In the genomic region with DNA sequence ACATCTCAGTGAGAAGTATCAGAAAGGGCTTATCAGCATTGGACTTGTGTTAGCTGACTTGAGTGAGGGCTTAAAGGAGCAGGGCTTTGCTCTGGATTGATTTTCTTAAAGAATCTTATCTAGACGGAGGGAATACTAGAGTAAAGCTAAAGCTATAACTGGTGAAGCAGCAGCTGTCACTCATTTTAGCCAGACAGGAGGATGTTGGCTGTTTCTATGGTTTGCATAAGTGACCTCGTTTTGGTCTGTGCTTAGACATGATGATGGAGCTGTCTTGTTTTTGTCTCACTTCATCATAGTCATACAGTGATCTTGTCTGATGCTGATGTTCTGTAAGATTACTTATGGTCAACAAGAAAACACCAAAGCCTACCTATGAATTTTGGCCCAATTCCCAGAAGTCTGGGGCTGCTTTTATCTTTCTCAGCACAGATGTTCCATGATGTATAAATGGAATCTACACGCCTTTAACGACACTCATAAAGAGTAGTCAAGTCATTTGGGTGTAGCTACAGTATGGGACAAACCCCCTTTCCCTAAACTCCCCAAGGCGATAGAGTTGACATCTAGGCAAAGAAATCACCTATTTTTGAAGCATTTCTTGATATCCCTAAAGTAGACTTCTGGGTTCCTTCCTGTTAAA, we compare ENCODE assay signal across 1 cellular context.
TF ChIP-seq lines count a peak whose summit lies in the region.

No MANE protein-coding gene starts in this region.

TF ChIP-seq in SK-N-SH treated with all-trans-retinoic acid at 6 μM for 48 hours, 23 proteins besides CTCF, POLR2A, EP300 and RAD21 (continued from another document):
- TF ChIP-seq PATZ1 (CRISPR knock-in tag; IDR thresholded peaks at IDR 0.05; ENCODE audit: borderline replicate concordance): no peak
